ENCODE assay signal across 22 cellular contexts in genomic region chr1:235516862-235517446, GRCh38. TPM values are rescaled to one million over a fixed set of nuclear protein-coding genes. Genes with fewer than 3 reads are reported as not detected.
DNase-seq lines count a peak whose midpoint lies in the region; ATAC-seq, FAIRE-seq and TF ChIP-seq lines count a peak whose summit lies in the region.
"Had no signal": no experiment of that assay in that cellular context is flagged by ENCODE, and none has a peak within 500 bp of the region (broad histone marks: within the 10 kb centered on the region; RNA-seq: fewer than 3 reads in every experiment).

No MANE protein-coding gene starts in this region.

- TF ChIP-seq POLR2A in HepG2 (IDR thresholded peaks at IDR 0.05; ENCODE audit: insufficient read depth in 1 of 2, low read depth in 2 of 2, low read length in 2 of 2) (no peak), right lobe of liver (IDR thresholded peaks at IDR 0.05) (no peak), adrenal gland (IDR thresholded peaks at IDR 0.05) (no peak)

- no peaks in the 10 kb centered on the region; the same call in 1 of the 2 replicates for H3K4me1 ChIP-seq in HepG2 (ENCODE audit: insufficient read depth, low read length)
- no peaks in the 10 kb centered on the region for H3K4me1 ChIP-seq in right lobe of liver
- no peaks in the 10 kb centered on the region for H3K4me1 ChIP-seq in adrenal gland (replicated peaks in 1 of 2)
- H3K4me1 ChIP-seq: esophagus squamous epithelium, gastroesophageal sphincter, testis had no signal

- no peak overlapping the region; the same call in 1 of the 2 replicates for H3K4me2 ChIP-seq in HepG2 (ENCODE audit: low read depth, low read length)
- H3K4me2 ChIP-seq: BLaER1 treated with 17β-estradiol and CSF1 and Interleukin-3, amounts not matched to agents 10 nM and 100 nM had no signal

- H3K9me3 ChIP-seq in HepG2 (ENCODE audit: low read length) = no peaks in the 10 kb centered on the region
- H3K9me3 ChIP-seq in right lobe of liver = no peaks in the 10 kb centered on the region
- H3K9me3 ChIP-seq in adrenal gland (replicated peaks in 1 of 3) = no peaks in the 10 kb centered on the region
- H3K9me3 ChIP-seq: BLaER1 treated with 17β-estradiol and CSF1 and Interleukin-3, amounts not matched to agents 10 nM and 100 nM; esophagus squamous epithelium; gastroesophageal sphincter; testis had no signal

- ATAC-seq in HepG2 (peak; percentile 42), right lobe of liver (no peak), HG03460 (IDR thresholded peaks at IDR 0.05; ENCODE audit: unreplicated experiment) (peak; percentile 75), esophagus mucosa (peak; percentile 72), Right ventricle myocardium inferior (no peak)
- ATAC-seq: gastroesophageal sphincter, HCT116, K562, right cardiac atrium, T-helper 17 cell had no signal

- H3K36me3 ChIP-seq in HepG2 (replicated peaks in 1 of 2; ENCODE audit: control insufficient read depth in 1 of 2, insufficient read depth in 2 of 2, low read length in 2 of 2) (no peaks in the 10 kb centered on the region), right lobe of liver (no peaks in the 10 kb centered on the region), adrenal gland (replicated peaks in 1 of 2) (no peaks in the 10 kb centered on the region)
- H3K36me3 ChIP-seq: BLaER1 treated with 17β-estradiol and CSF1 and Interleukin-3, amounts not matched to agents 10 nM and 100 nM; esophagus squamous epithelium; gastroesophageal sphincter had no signal

- in situ Hi-C loops in HepG2 (cut with HindIII; ENCODE audit: extremely low pct_ligation_motif_present, low pct_unique_long_range_greater_than_20kb) = loop anchor here (10.0 kb wide), 2 partner anchors 218 to 268 kb away; no protein-coding TSS in a partner anchor

- no peak overlapping the region for H3K4me3 ChIP-seq in HepG2 (replicated peaks in 1 of 3; ENCODE audit: insufficient read depth in 1 of 3, low read depth in 2 of 3, low read length in 3 of 3)
- H3K4me3 ChIP-seq in right lobe of liver = no peak overlapping the region
- no peak overlapping the region for H3K4me3 ChIP-seq in adrenal gland
- H3K4me3 ChIP-seq: BLaER1 treated with 17β-estradiol and CSF1 and Interleukin-3, amounts not matched to agents 10 nM and 100 nM; esophagus squamous epithelium; gastroesophageal sphincter; K562; testis had no signal

- H3K27ac ChIP-seq in HepG2 (ENCODE audit: extremely low read length, insufficient read depth, low read length) (no peak overlapping the region), right lobe of liver (no peak overlapping the region), adrenal gland (no peak overlapping the region)
- H3K27ac ChIP-seq: BLaER1 treated with 17β-estradiol and CSF1 and Interleukin-3, amounts not matched to agents 10 nM and 100 nM; esophagus squamous epithelium; gastroesophageal sphincter; testis had no signal

- H3K27me3 ChIP-seq in HepG2 (ENCODE audit: control insufficient read depth in 1 of 2, insufficient read depth in 2 of 2, low read length in 2 of 2) = no peaks in the 10 kb centered on the region
- H3K27me3 ChIP-seq in right lobe of liver = no peaks in the 10 kb centered on the region
- H3K27me3 ChIP-seq in adrenal gland = no peaks in the 10 kb centered on the region
- H3K27me3 ChIP-seq: BLaER1 treated with 17β-estradiol and CSF1 and Interleukin-3, amounts not matched to agents 10 nM and 100 nM; esophagus squamous epithelium; gastroesophageal sphincter; testis had no signal

- TF ChIP-seq RAD21 in HepG2 (CRISPR knock-in tag; IDR thresholded peaks at IDR 0.05) = no peak

- FAIRE-seq in HepG2 (lab: Jason Lieb, UNC) = no peak
- FAIRE-seq: astrocyte, K562 had no signal

- POLR2A ChIA-PET in HepG2 (lab: Yijun Ruan, JAX) = interaction anchor here (2.5 kb wide), 1 partner anchor 12 kb away, joined by 9 read pairs; the partner anchor contains the start of gene B3GALNT2

- H3K9ac ChIP-seq in HepG2 (ENCODE audit: insufficient read depth, low read depth, low read length) = no peak overlapping the region
- H3K9ac ChIP-seq: BLaER1 treated with 17β-estradiol and CSF1 and Interleukin-3, amounts not matched to agents 10 nM and 100 nM had no signal

- TF ChIP-seq EP300 in HepG2 (IDR thresholded peaks at IDR 0.05; ENCODE audit: low read depth in 2 of 2, low read length in 2 of 2) = no peak
- no peak for TF ChIP-seq EP300 in HepG2 (CRISPR knock-in tag; IDR thresholded peaks at IDR 0.05; ENCODE audit: borderline replicate concordance)

- no peaks in the 10 kb centered on the region for H3K79me2 ChIP-seq in HepG2 (ENCODE audit: insufficient read depth, low read length)

- intact Hi-C loops in HepG2 (cut with micrococcal nuclease; ENCODE audit: unreplicated experiment) (loop anchor here (1.0 kb wide), 1 partner anchor 263 kb away; no protein-coding TSS in a partner anchor), right lobe of liver (cut with DNase I) (no loop called here), Right ventricle myocardium inferior (cut with DNase I) (no loop called here), adrenal gland (cut with DNase I) (loop anchor here in 1 of 2 donors (10.0 kb wide), 1 partner anchor 268 kb away; no protein-coding TSS in a partner anchor)

- DNase-seq in HepG2 (ENCODE audit: low spot score) (no peak), right lobe of liver (no peak), Right ventricle myocardium inferior (ENCODE audit: missing footprints) (no peak), T-helper 2 cell (no peak), adrenal gland (no peak), inferior parietal cortex (ENCODE audit: extremely low spot score) (no peak)
- DNase-seq: activated CD4-positive, alpha-beta T cell treated with anti-CD3 and anti-CD28 coated beads, Interleukin-2, amount 50 U/mL, for 48 hours; activated naive CD4-positive, alpha-beta T cell treated with anti-CD3 and anti-CD28 coated beads, Interleukin-2, amount 10 ng/mL, durations not matched to agents 7 days and 5 days; activated T-cell treated with anti-CD3 and anti-CD28 coated beads, Interleukin-2, amount 50 U/mL, for 1 hour; esophagus squamous epithelium; NCI-H187 treated with DMSO at 0.1 percent for 48 hours; NCI-H446; right cardiac atrium; T-helper 17 cell; testis had no signal

- BruUV-seq in HepG2 (replicated peaks; lab: Mats Ljungman, UMichigan) = no TSS peak

- TF ChIP-seq CTCF in HepG2 (CRISPR knock-in tag; IDR thresholded peaks at IDR 0.05) (no peak), right lobe of liver (IDR thresholded peaks at IDR 0.05) (no peak), adrenal gland (IDR thresholded peaks at IDR 0.05) (no peak)

- H2AFZ ChIP-seq in HepG2 (ENCODE audit: low read length) = no peak overlapping the region

- no peaks in the 10 kb centered on the region for H4K20me1 ChIP-seq in HepG2 (ENCODE audit: insufficient read depth, low read length)
- H4K20me1 ChIP-seq: BLaER1 treated with 17β-estradiol and CSF1 and Interleukin-3, amounts not matched to agents 10 nM and 100 nM had no signal

- 57% methylated on average over 6 of the region's 6 CpGs for WGBS in HepG2 (ENCODE audit: low lambda C conversion rate)
- WGBS in right lobe of liver (ENCODE audit: insufficient coverage, low coverage, low lambda C conversion rate, missing lambda C conversion rate) = 73% methylated on average over 6 of the region's 6 CpGs
- WGBS in adrenal gland, 4 donors = 74 to 83% (median 82%) methylated on average over 6 of the region's 6 CpGs

- CTCF ChIA-PET in HepG2 (lab: Yijun Ruan, JAX; ENCODE audit: low intra/inter-chr PET ratio, low total read pairs) = no interaction called here

TF ChIP-seq in HepG2, 621 proteins besides CTCF, POLR2A, EP300 and RAD21:
- TF ChIP-seq PHF21A (CRISPR knock-in tag; IDR thresholded peaks at IDR 0.05) = no peak
TF ChIP-seq in HepG2: peak in this region for 0.

RNA-seq across cellular contexts. Expression of gene B3GALNT2, which starts 12.7 kb away (rescaled TPM):
- total RNA-seq in HepG2 (2016; rRNA removed; fragmentation: Illumina TruSeq; extraction: Trizol) (22.3 and 28.9 TPM in 2 replicates), right lobe of liver (10 to 100 TPM in 3 of 6 experiments, 1 to 10 TPM in 3; 7.0 to 15.5 (median 9.1) TPM), esophagus mucosa (25.5 TPM), Right ventricle myocardium inferior (21.4 TPM), adrenal gland (10 to 100 TPM; 19.1 to 66.2 (median 24.1) TPM)
- total RNA-seq in HepG2 (2016; cell fraction: cytosol; rRNA removed; fragmentation: Illumina TruSeq; extraction: Trizol; ENCODE audit: low read depth) = 29.6 and 35.2 TPM in 2 replicates
- total RNA-seq in HepG2 (2016; cell fraction: insoluble cytoplasmic fraction; rRNA removed; fragmentation: Illumina TruSeq; extraction: Trizol) = 20.5 and 28.3 TPM in 2 replicates
- total RNA-seq in HepG2 (2016; cell fraction: membrane; rRNA removed; fragmentation: Illumina TruSeq; extraction: Trizol) = 23.3 and 27.3 TPM in 2 replicates
- total RNA-seq in HepG2 (2016; cell fraction: nucleus; rRNA removed; fragmentation: Illumina TruSeq; extraction: Trizol) = 24.2 and 34.7 TPM in 2 replicates
- polyA plus RNA-seq in HepG2 (2011; rRNA removed) (14.6 and 16.5 TPM in 2 replicates), adrenal gland (10 to 100 TPM in 1 of 3 donors, 1 to 10 TPM in 2; 2.7 to 15.7 (median 2.9) TPM)
- 8.0 and 10.4 TPM in 2 replicates for polyA plus RNA-seq in HepG2 (2011; cell fraction: cytosol; rRNA removed)
- polyA plus RNA-seq in HepG2 (2011; cell fraction: nucleus; rRNA removed) = 16.4 TPM in 2 replicates
- 14.5 and 15.0 TPM in 2 replicates for polyA plus RNA-seq in HepG2 (2012)
- 3.2 and 3.4 TPM in 2 replicates for polyA plus RNA-seq in HepG2 (2016; cell fraction: cytosol; fragmentation: Illumina TruSeq; extraction: Trizol; ENCODE audit: low read depth)
- polyA plus RNA-seq in HepG2 (2016; cell fraction: insoluble cytoplasmic fraction; fragmentation: Illumina TruSeq; extraction: Trizol; ENCODE audit: low read depth) = 9.9 and 10.3 TPM in 2 replicates
- polyA plus RNA-seq in HepG2 (2016; cell fraction: membrane; fragmentation: Illumina TruSeq; extraction: Trizol; ENCODE audit: low read depth) = 6.4 and 6.5 TPM in 2 replicates
- polyA plus RNA-seq in HepG2 (2016; cell fraction: nucleus; fragmentation: Illumina TruSeq; extraction: Trizol; ENCODE audit: insufficient read depth, low read depth) = 20.1 and 22.3 TPM in 2 replicates
- polyA minus RNA-seq in HepG2 (2011; rRNA and poly(A)+ RNA removed; ENCODE audit: low replicate concordance) = 23.0 and 50.3 TPM in 2 replicates
- polyA minus RNA-seq in HepG2 (2011; cell fraction: cytosol; rRNA and poly(A)+ RNA removed) = 20.0 and 21.6 TPM in 2 replicates
- 41.8 and 43.5 TPM in 2 replicates for polyA minus RNA-seq in HepG2 (2011; cell fraction: nucleus; rRNA and poly(A)+ RNA removed)

Comparison
In these comparisons a context has a peak if more than half of its experiments do, and no peak if none do; other contexts are left out.
1. ATAC-seq: peak in HepG2 (single experiment), HG03460 (single experiment) and esophagus mucosa (single experiment); none in right lobe of liver (0 of 4) and Right ventricle myocardium inferior (single experiment).